In genomic region chr2:111155610-111156009, GRCh38 we compare ENCODE assay signal across 18 cellular contexts. TPM values are rescaled to one million over a fixed set of nuclear protein-coding genes. Genes with fewer than 3 reads are reported as not detected.
DNase-seq lines count a peak whose midpoint lies in the region; ATAC-seq and TF ChIP-seq lines count a peak whose summit lies in the region.
"Had no signal": no experiment of that assay in that cellular context is flagged by ENCODE, and none has a peak within 500 bp of the region (broad histone marks: within the 10 kb centered on the region; RNA-seq: fewer than 3 reads in every experiment).

No MANE protein-coding gene starts in this region.

- H3K4me1 ChIP-seq in suprapubic skin: peaks cover 18% of the 10 kb centered on the region
- no peaks in the 10 kb centered on the region for H3K4me1 ChIP-seq in left lung

- H3K27ac Mint-ChIP-seq in activated T-cell treated with anti-CD3 and anti-CD28 coated beads, Interleukin-2, amount 50 U/mL, for 24 hours: peak overlapping the region; percentile 27
- no peak overlapping the region for H3K27ac Mint-ChIP-seq in activated CD4-positive, alpha-beta T cell treated with anti-CD3 and anti-CD28 coated beads, Interleukin-2, amount 10 ng/mL, durations not matched to agents 7 days and 5 days
- H3K27ac Mint-ChIP-seq: activated CD4-positive, alpha-beta memory T cell treated with anti-CD3 and anti-CD28 coated beads for 36 hours; T-helper 1 cell treated with Interleukin-12 subunit alpha and Interleukin-12 subunit beta and Interleukin-4 antibody, amounts not matched to agents 30 μg/mL and 1 μg/mL, for 36 hours had no signal

- peaks cover 97% of the 10 kb centered on the region for H3K36me3 Mint-ChIP-seq in activated T-cell treated with anti-CD3 and anti-CD28 coated beads, Interleukin-2, amount 50 U/mL, for 24 hours (ENCODE audit: low read depth)
- H3K36me3 Mint-ChIP-seq in activated CD4-positive, alpha-beta T cell treated with anti-CD3 and anti-CD28 coated beads, Interleukin-2, amount 10 ng/mL, durations not matched to agents 7 days and 5 days (ENCODE audit: low read depth): peaks cover 22% of the 10 kb centered on the region

- no peaks in the 10 kb centered on the region for H3K27me3 Mint-ChIP-seq in activated T-cell treated with anti-CD3 and anti-CD28 coated beads, Interleukin-2, amount 50 U/mL, for 24 hours
- H3K27me3 Mint-ChIP-seq in activated CD4-positive, alpha-beta T cell treated with anti-CD3 and anti-CD28 coated beads, Interleukin-2, amount 10 ng/mL, durations not matched to agents 7 days and 5 days: no peaks in the 10 kb centered on the region
- H3K27me3 Mint-ChIP-seq: activated CD4-positive, alpha-beta memory T cell treated with anti-CD3 and anti-CD28 coated beads for 36 hours had no signal

- DNase-seq in activated T-cell treated with anti-CD3 and anti-CD28 coated beads, Interleukin-2, amount 50 U/mL, for 24 hours: no peak
- DNase-seq in activated T-cell treated with anti-CD3 and anti-CD28 coated beads, Interleukin-2, amount 50 U/mL, for 48 hours: no peak
- DNase-seq in NCI-H69 (lab: John Stamatoyannopoulos, UW) (peak; percentile 44), foreskin melanocyte (peak; percentile 62), suprapubic skin (ENCODE audit: low spot score in 2 of 2) (no peak), left lung (no peak)
- no peak for DNase-seq in activated CD4-positive, alpha-beta T cell treated with anti-CD3 and anti-CD28 coated beads, Interleukin-2, amount 10 ng/mL, durations not matched to agents 7 days and 5 days
- DNase-seq: activated CD4-positive, alpha-beta memory T cell treated with anti-CD3 and anti-CD28 coated beads for 36 hours; activated gamma-delta T cell treated with Interleukin-2 at 50 U/mL for 16 hours; H7; mesendoderm; NCI-H1436 treated with DMSO at 0.1 percent for 48 hours had no signal

- H3K4me3 ChIP-seq in suprapubic skin: no peak overlapping the region
- no peak overlapping the region for H3K4me3 ChIP-seq in left lung
- H3K4me3 ChIP-seq: cardiac muscle cell, hepatocyte, vagina had no signal

- H3K36me3 ChIP-seq in suprapubic skin (peaks cover 22% of the 10 kb centered on the region), left lung (peaks cover 0 to 59% of the 10 kb centered on the region in 2 donors)

- H3K27me3 ChIP-seq in suprapubic skin (no peaks in the 10 kb centered on the region), left lung (no peaks in the 10 kb centered on the region)
- H3K27me3 ChIP-seq: cardiac muscle cell, hepatocyte, vagina had no signal

- no peak for ATAC-seq in HG02870 (IDR thresholded peaks at IDR 0.05; ENCODE audit: unreplicated experiment)
- ATAC-seq in left lung: no peak

- no peaks in the 10 kb centered on the region for H3K9me3 Mint-ChIP-seq in activated T-cell treated with anti-CD3 and anti-CD28 coated beads, Interleukin-2, amount 50 U/mL, for 24 hours
- H3K9me3 Mint-ChIP-seq in activated CD4-positive, alpha-beta T cell treated with anti-CD3 and anti-CD28 coated beads, Interleukin-2, amount 10 ng/mL, durations not matched to agents 7 days and 5 days: no peaks in the 10 kb centered on the region
- H3K9me3 Mint-ChIP-seq: activated CD4-positive, alpha-beta memory T cell treated with anti-CD3 and anti-CD28 coated beads for 36 hours; T-helper 1 cell treated with Interleukin-12 subunit alpha and Interleukin-12 subunit beta and Interleukin-4 antibody, amounts not matched to agents 30 μg/mL and 1 μg/mL, for 36 hours had no signal

- intact Hi-C loops in left lung (cut with DNase I): no loop called here

- no peak for TF ChIP-seq EP300 in suprapubic skin (IDR thresholded peaks at IDR 0.05)

- TF ChIP-seq POLR2A in suprapubic skin (IDR thresholded peaks at IDR 0.05): no peak

- H3K4me3 Mint-ChIP-seq in activated T-cell treated with anti-CD3 and anti-CD28 coated beads, Interleukin-2, amount 50 U/mL, for 24 hours: no peak overlapping the region
- H3K4me3 Mint-ChIP-seq in activated CD4-positive, alpha-beta T cell treated with anti-CD3 and anti-CD28 coated beads, Interleukin-2, amount 10 ng/mL, durations not matched to agents 7 days and 5 days: no peak overlapping the region
- H3K4me3 Mint-ChIP-seq: activated CD4-positive, alpha-beta memory T cell treated with anti-CD3 and anti-CD28 coated beads for 36 hours; T-helper 1 cell treated with Interleukin-12 subunit alpha and Interleukin-12 subunit beta and Interleukin-4 antibody, amounts not matched to agents 30 μg/mL and 1 μg/mL, for 36 hours had no signal

- POLR2A ChIA-PET in activated CD4-positive, alpha-beta T cell treated with anti-CD3 and anti-CD28 coated beads, Interleukin-2, amount 10 ng/mL, durations not matched to agents 7 days and 5 days (lab: Charles Lee): no interaction called here

- TF ChIP-seq CTCF in suprapubic skin (IDR thresholded peaks at IDR 0.05) (no peak), left lung (IDR thresholded peaks at IDR 0.05) (no peak)

- WGBS in suprapubic skin: 62% methylated on average over 1 of the region's 1 CpG

- CTCF ChIA-PET in activated CD4-positive, alpha-beta T cell treated with anti-CD3 and anti-CD28 coated beads, Interleukin-2, amount 10 ng/mL, durations not matched to agents 7 days and 5 days (lab: Charles Lee): interaction anchor here (1.0 kb wide), 2 partner anchors 17 to 28 kb away, joined by 3 read pairs; no protein-coding TSS in a partner anchor

- H3K9me3 ChIP-seq in suprapubic skin: no peaks in the 10 kb centered on the region
- H3K9me3 ChIP-seq in left lung: no peaks in the 10 kb centered on the region
- H3K9me3 ChIP-seq: vagina had no signal

- peaks cover 49% of the 10 kb centered on the region for H3K4me1 Mint-ChIP-seq in activated T-cell treated with anti-CD3 and anti-CD28 coated beads, Interleukin-2, amount 50 U/mL, for 24 hours (ENCODE audit: low read depth)
- peaks cover 25% of the 10 kb centered on the region for H3K4me1 Mint-ChIP-seq in activated CD4-positive, alpha-beta T cell treated with anti-CD3 and anti-CD28 coated beads, Interleukin-2, amount 10 ng/mL, durations not matched to agents 7 days and 5 days

- H3K27ac ChIP-seq in suprapubic skin: peak overlapping the region; percentile 31
- no peak overlapping the region for H3K27ac ChIP-seq in left lung
- H3K27ac ChIP-seq: cardiac muscle cell, hepatocyte, parathyroid adenoma, vagina had no signal

RNA-seq across cellular contexts. Expression of gene BCL2L11, which starts 34.9 kb away (rescaled TPM):
- total RNA-seq in suprapubic skin: 10 to 100 TPM in 3 of 4 donors, 1 to 10 TPM in 1; 8.9 to 27.0 (median 18.0) TPM
- total RNA-seq in activated CD4-positive, alpha-beta T cell treated with anti-CD3 and anti-CD28 coated beads, Interleukin-2, amount 10 ng/mL, durations not matched to agents 7 days and 5 days: 10 to 100 TPM; 11.1 to 11.2 TPM
- 10 to 100 TPM; 16.7 to 17.4 TPM for total RNA-seq in left lung

Comparison
In these comparisons a context has a peak if more than half of its experiments do, and no peak if none do; other contexts are left out.
1. DNase-seq: peak in NCI-H69 (single experiment) and foreskin melanocyte (single experiment); none in activated T-cell treated with anti-CD3 and anti-CD28 coated beads, Interleukin-2, amount 50 U/mL, for 24 hours (single experiment), activated T-cell treated with anti-CD3 and anti-CD28 coated beads, Interleukin-2, amount 50 U/mL, for 48 hours (0 of 2), suprapubic skin (0 of 2), activated CD4-positive, alpha-beta T cell treated with anti-CD3 and anti-CD28 coated beads, Interleukin-2, amount 10 ng/mL, durations not matched to agents 7 days and 5 days (single experiment) and left lung (0 of 2).